Comparison of ENCODE assay signal across 14 cellular contexts in the genomic region with DNA sequence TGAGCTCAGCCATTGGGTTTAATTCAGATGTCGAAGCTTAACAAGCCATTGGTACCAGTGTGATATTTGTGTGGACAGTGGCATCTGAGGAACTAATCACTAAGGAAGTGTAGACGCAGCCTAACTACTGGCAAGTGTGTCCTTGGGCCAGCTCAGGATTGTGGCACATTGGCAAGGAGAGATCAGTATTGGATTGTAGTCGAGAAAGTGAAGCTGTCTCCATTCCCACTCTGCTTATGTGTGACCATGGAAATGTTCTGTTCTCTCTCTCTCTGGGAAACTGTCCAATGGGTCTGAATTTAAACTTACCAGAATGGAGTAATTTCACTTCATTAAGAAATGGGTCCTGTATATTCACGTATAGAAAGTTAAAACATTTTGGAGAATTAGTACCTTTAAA.
DNase-seq lines count a peak whose midpoint lies in the region; ATAC-seq and TF ChIP-seq lines count a peak whose summit lies in the region.
"Had no signal": no experiment of that assay in that cellular context is flagged by ENCODE, and none has a peak within 500 bp of the region (broad histone marks: within the 10 kb centered on the region; RNA-seq: fewer than 3 reads in every experiment).

No MANE protein-coding gene starts in this region.

- H2AK9ac ChIP-seq in IMR-90 (replicated peaks; ENCODE audit: low read depth, low read length, poor library complexity) = no peak overlapping the region

- DNase-seq in IMR-90 (no peak), erythroblast (lab: John Stamatoyannopoulos, UW) (peak; percentile 30 to 55), inferior parietal cortex (ENCODE audit: extremely low spot score) (peak; percentile 40), suprapubic skin (ENCODE audit: low spot score in 2 of 2) (no peak), HuH-7.5 (ENCODE audit: low spot score) (no peak), WERI-Rb-1 (no peak), chondrocyte (ENCODE audit: low spot score) (no peak)
- DNase-seq: CD4-positive, alpha-beta T cell; EL; MG63; NCI-H1092; NCI-H1694; NCI-H524 had no signal

- peaks cover 5% of the 10 kb centered on the region; the same call in 1 of the 2 replicates for H3K9me1 ChIP-seq in IMR-90 (ENCODE audit: insufficient read depth, low read length)

- intact Hi-C loops in IMR-90 (cut with micrococcal nuclease) = loop anchor here (5.0 kb wide), 1 partner anchor 42 kb away; no protein-coding TSS in a partner anchor

- no peak overlapping the region for H3K23ac ChIP-seq in IMR-90 (ENCODE audit: low read depth, low read length)

- CTCF ChIA-PET in IMR-90 (lab: Yijun Ruan, JAX) = no interaction called here

- H2AFZ ChIP-seq in IMR-90 (replicated peaks; ENCODE audit: low read length, poor library complexity) = no peak overlapping the region

- no peak overlapping the region for H2BK20ac ChIP-seq in IMR-90 (ENCODE audit: low read depth, low read length)

- no peak for TF ChIP-seq RAD21 in IMR-90 (IDR thresholded peaks at IDR 0.05; ENCODE audit: low read length)

- no peak overlapping the region for H3K4me3 ChIP-seq in IMR-90 (ENCODE audit: insufficient read depth, low read depth, low read length)
- H3K4me3 ChIP-seq in suprapubic skin = no peak overlapping the region
- no peak overlapping the region for H3K4me3 ChIP-seq in WERI-Rb-1 (ENCODE audit: low read depth, low read length)
- H3K4me3 ChIP-seq: MG63 had no signal

- H3K9me3 ChIP-seq in IMR-90 (ENCODE audit: control insufficient read depth, insufficient read depth, low read length) (no peaks in the 10 kb centered on the region), suprapubic skin (no peaks in the 10 kb centered on the region), WERI-Rb-1 (ENCODE audit: severe bottlenecking) (no peaks in the 10 kb centered on the region)
- H3K9me3 ChIP-seq: MG63 had no signal

- peaks cover 5 to 14% of the 10 kb centered on the region in 2 experiments; a peak in 2 of 4 replicates for H3K79me1 ChIP-seq in IMR-90 (ENCODE audit: low read depth in 1 of 2, low read length in 2 of 2)

- TF ChIP-seq POLR2A in IMR-90 (IDR thresholded peaks at IDR 0.05; ENCODE audit: low read depth, low read length) = no peak
- TF ChIP-seq POLR2A in erythroblast (IDR thresholded peaks at IDR 0.05; ENCODE audit: low read length) = no peak
- TF ChIP-seq POLR2A in suprapubic skin (IDR thresholded peaks at IDR 0.05) = no peak

- H2BK5ac ChIP-seq in IMR-90 (ENCODE audit: low read depth, low read length, poor library complexity, severe bottlenecking) = no peak overlapping the region

- WGBS in IMR-90 (ENCODE audit: extremely low coverage in 2 of 2, insufficient read length in 1 of 2), 2 experiments = 83% methylated on average over 1 of the region's 4 CpGs; no CpG with 5 or more reads in 1 of the 2 experiments
- WGBS in suprapubic skin = 55% methylated on average over 4 of the region's 4 CpGs

- no peaks in the 10 kb centered on the region for H3K27me3 Mint-ChIP-seq in chondrocyte (ENCODE audit: low read depth)
- H3K27me3 Mint-ChIP-seq: B cell; CD4-positive, alpha-beta T cell had no signal

- H3K14ac ChIP-seq in IMR-90 (replicated peaks; ENCODE audit: low read depth, low read length) = no peak overlapping the region

- H3K4me3 Mint-ChIP-seq in chondrocyte (ENCODE audit: unreplicated experiment) = no peak overlapping the region
- H3K4me3 Mint-ChIP-seq: B cell; CD4-positive, alpha-beta T cell had no signal

- no TSS peak for BruUV-seq in IMR-90 (replicated peaks; lab: Mats Ljungman, UMichigan)

- H2BK120ac ChIP-seq in IMR-90 (ENCODE audit: low read depth, low read length) = no peak overlapping the region

- H3K4me2 ChIP-seq in IMR-90 (ENCODE audit: low read depth, low read length) = no peak overlapping the region

- H3K18ac ChIP-seq in IMR-90 (ENCODE audit: low read depth, low read length) = no peak overlapping the region

- H3K4me1 ChIP-seq in IMR-90 (ENCODE audit: control insufficient read depth, insufficient read depth, low read length) = no peaks in the 10 kb centered on the region
- H3K4me1 ChIP-seq in suprapubic skin = peaks cover 6% of the 10 kb centered on the region

- H3K27me3 ChIP-seq in IMR-90 (ENCODE audit: control insufficient read depth, insufficient read depth, low read length) (no peaks in the 10 kb centered on the region), suprapubic skin (no peaks in the 10 kb centered on the region), WERI-Rb-1 (ENCODE audit: insufficient read depth, low read depth, severe bottlenecking) (no peaks in the 10 kb centered on the region)
- H3K27me3 ChIP-seq: MG63 had no signal

- H2BK15ac ChIP-seq in IMR-90 (ENCODE audit: low read depth, low read length) = no peak overlapping the region

- no peaks in the 10 kb centered on the region for H4K20me1 ChIP-seq in IMR-90 (ENCODE audit: insufficient read depth, low read length)

- H3K9ac ChIP-seq in IMR-90 (ENCODE audit: low read depth, low read length) = no peak overlapping the region

- no peak overlapping the region for H4K91ac ChIP-seq in IMR-90 (ENCODE audit: insufficient read depth, low read depth, low read length)

- H3K27ac ChIP-seq in IMR-90 (ENCODE audit: insufficient read depth, low read length) (no peak overlapping the region), suprapubic skin (peak overlapping the region; percentile 8), WERI-Rb-1 (no peak overlapping the region)

- H3K9me3 Mint-ChIP-seq in chondrocyte (ENCODE audit: low read depth) = no peaks in the 10 kb centered on the region
- H3K9me3 Mint-ChIP-seq: CD4-positive, alpha-beta T cell had no signal

- ATAC-seq in IMR-90 (ENCODE audit: low read depth) = no peak

- peaks cover 6% of the 10 kb centered on the region for H3K36me3 Mint-ChIP-seq in chondrocyte (ENCODE audit: low read depth)

- peaks cover 22% of the 10 kb centered on the region for H3K4me1 Mint-ChIP-seq in chondrocyte (ENCODE audit: low read depth)
- H3K4me1 Mint-ChIP-seq: B cell had no signal

- H4K8ac ChIP-seq in IMR-90 (ENCODE audit: low read depth in 2 of 2, low read length in 2 of 2) = no peak overlapping the region

- dilution Hi-C loops in IMR-90 (cut with HindIII; ENCODE audit: low sequenced_read_pairs, unreplicated experiment) = no loop called here

- H2AK5ac ChIP-seq in IMR-90 (ENCODE audit: low read depth, low read length) = peak overlapping the region; percentile 44; the same call in 1 of the 2 replicates

- in situ Hi-C loops in IMR-90 (cut with MboI; ENCODE audit: low sequenced_read_pairs) = no loop called here

- no peak overlapping the region for H3K4ac ChIP-seq in IMR-90 (ENCODE audit: low read depth, low read length)

- H3K56ac ChIP-seq in IMR-90 (ENCODE audit: extremely low read depth, insufficient read depth, low read length) = no peak overlapping the region

- POLR2A ChIA-PET in IMR-90 (lab: Charles Lee; ENCODE audit: unreplicated experiment) = no interaction called here

- H3K36me3 ChIP-seq in IMR-90 (ENCODE audit: control insufficient read depth, insufficient read depth, low read length) (peaks cover 6% of the 10 kb centered on the region), suprapubic skin (peaks cover 4% of the 10 kb centered on the region), WERI-Rb-1 (peaks cover 8% of the 10 kb centered on the region)
- H3K36me3 ChIP-seq: MG63 had no signal

- H4K5ac ChIP-seq in IMR-90 (ENCODE audit: low read depth, low read length) = no peak overlapping the region

- TF ChIP-seq CTCF in IMR-90 (conservative IDR thresholded peaks at IDR 0.05; ENCODE audit: low read depth, low read length) (no peak), suprapubic skin (IDR thresholded peaks at IDR 0.05) (no peak), WERI-Rb-1 (IDR thresholded peaks at IDR 0.05; ENCODE audit: low read depth, low read length) (no peak), chondrocyte (IDR thresholded peaks at IDR 0.05) (no peak)

- no peak for TF ChIP-seq EP300 in suprapubic skin (IDR thresholded peaks at IDR 0.05)

- no peak overlapping the region for H3K27ac Mint-ChIP-seq in chondrocyte (ENCODE audit: unreplicated experiment)
- H3K27ac Mint-ChIP-seq: B cell; CD4-positive, alpha-beta T cell had no signal

TF ChIP-seq in IMR-90, 13 proteins besides CTCF, POLR2A, EP300 and RAD21:
- TF ChIP-seq MAZ (IDR thresholded peaks at IDR 0.05; ENCODE audit: borderline replicate concordance, low read depth, low read length) (no peak), BHLHE40 (IDR thresholded peaks at IDR 0.05; ENCODE audit: low read depth, low read length) (no peak), SMC3 (IDR thresholded peaks at IDR 0.05; ENCODE audit: low read depth, low read length) (no peak), NFE2L2 (IDR thresholded peaks at IDR 0.05; ENCODE audit: low read depth, low read length) (no peak), FOS (IDR thresholded peaks at IDR 0.05; ENCODE audit: low read depth, low read length) (no peak), USF2 (IDR thresholded peaks at IDR 0.05; ENCODE audit: low read depth, low read length) (no peak), CHD1 (IDR thresholded peaks at IDR 0.05; ENCODE audit: low read depth, low read length) (no peak), RCOR1 (IDR thresholded peaks at IDR 0.05; ENCODE audit: insufficient replicate concordance, low read length) (no peak)

Comparison
In these comparisons a context has a peak if more than half of its experiments do, and no peak if none do; other contexts are left out.
1. DNase-seq: peak in erythroblast (2 of 2) and inferior parietal cortex (single experiment); none in IMR-90 (single experiment), suprapubic skin (0 of 2), HuH-7.5 (single experiment), WERI-Rb-1 (single experiment) and chondrocyte (single experiment).